ENCODE assay signal across 25 cellular contexts in genomic region chr11:111155021-111155420, GRCh38.
"Had no signal": no experiment of that assay in that cellular context is flagged by ENCODE, and none has a peak within 500 bp of the region (broad histone marks: within the 10 kb centered on the region; RNA-seq: fewer than 3 reads in every experiment).

No MANE protein-coding gene starts in this region.

- DNase-seq: activated B cell treated with CpG ODN at 0.5 μM for 24 hours; activated CD4-positive, alpha-beta T cell treated with anti-CD3 and anti-CD28 coated beads, Interleukin-2, amount 50 U/mL, for 1 hour; activated CD8-positive, alpha-beta memory T cell treated with anti-CD3 and anti-CD28 coated beads, Interleukin-2, amount 10 ng/mL, durations not matched to agents 7 days and 5 days; activated CD8-positive, alpha-beta T cell treated with anti-CD3 and anti-CD28 coated beads, Interleukin-2, amount 10 ng/mL, durations not matched to agents 7 days and 5 days; activated naive CD8-positive, alpha-beta T cell treated with anti-CD3 and anti-CD28 coated beads, Interleukin-2, amount 50 U/mL, for 24 hours; activated T-cell treated with anti-CD3 and anti-CD28 coated beads, Interleukin-2, amount 50 U/mL, for 48 hours; aorta; body of pancreas; cerebellar nuclear complex; dorsolateral prefrontal cortex; effector memory CD4-positive, alpha-beta T cell; gastrocnemius medialis; left colon; right cardiac atrium; stimulated activated CD4-positive, alpha-beta T cell treated with anti-CD3 and anti-CD28 coated beads, Interleukin-15, amount 100 ng/mL, for 24 hours; stimulated activated CD4-positive, alpha-beta T cell treated with anti-CD3 and anti-CD28 coated beads, Interleukin-2, amount 100 ng/mL, for 24 hours; stimulated activated naive CD4-positive, alpha-beta T cell; T-cell; tibial artery; upper lobe of right lung had no signal

- H2AFZ ChIP-seq: hepatocyte had no signal

- H3K79me2 ChIP-seq: hepatocyte had no signal

- H3K4me1 ChIP-seq: body of pancreas, gastrocnemius medialis, suprapubic skin, tibial artery, upper lobe of right lung had no signal

- ATAC-seq: activated CD8-positive, alpha-beta memory T cell treated with anti-CD3 and anti-CD28 coated beads, Interleukin-2, amount 10 ng/mL, durations not matched to agents 7 days and 5 days; activated CD8-positive, alpha-beta T cell treated with anti-CD3 and anti-CD28 coated beads, Interleukin-2, amount 10 ng/mL, durations not matched to agents 7 days and 5 days; activated naive CD8-positive, alpha-beta T cell treated with anti-CD3 and anti-CD28 coated beads, Interleukin-2, amount 50 U/mL, for 24 hours; body of pancreas; gastrocnemius medialis; left colon; natural killer cell treated with Interleukin-12 subunit alpha and Interleukin-12 subunit beta and Interleukin-15 and Interleukin-18, amount 100 ng/mL, for 72 hours; right cardiac atrium; T-cell; upper lobe of right lung had no signal

- H3K4me2 ChIP-seq: hepatocyte had no signal

- H3K36me3 ChIP-seq: cardiac muscle cell, gastrocnemius medialis, suprapubic skin, tibial artery, upper lobe of right lung had no signal

- H3K27me3 ChIP-seq: body of pancreas, cardiac muscle cell, dorsolateral prefrontal cortex, gastrocnemius medialis, hepatocyte, suprapubic skin, tibial artery, upper lobe of right lung had no signal

- H3K4me3 ChIP-seq: body of pancreas, cardiac muscle cell, coronary artery, dorsolateral prefrontal cortex, gastrocnemius medialis, hepatocyte, suprapubic skin, tibial artery, upper lobe of right lung had no signal

- H3K27ac ChIP-seq: body of pancreas, cardiac muscle cell, coronary artery, dorsolateral prefrontal cortex, gastrocnemius medialis, hepatocyte, suprapubic skin, tibial artery, upper lobe of right lung had no signal

- H3K9me3 ChIP-seq: body of pancreas, gastrocnemius medialis, suprapubic skin, tibial artery, upper lobe of right lung had no signal
